Comparison of ENCODE assay signal across 1 cellular context in the genomic region with DNA sequence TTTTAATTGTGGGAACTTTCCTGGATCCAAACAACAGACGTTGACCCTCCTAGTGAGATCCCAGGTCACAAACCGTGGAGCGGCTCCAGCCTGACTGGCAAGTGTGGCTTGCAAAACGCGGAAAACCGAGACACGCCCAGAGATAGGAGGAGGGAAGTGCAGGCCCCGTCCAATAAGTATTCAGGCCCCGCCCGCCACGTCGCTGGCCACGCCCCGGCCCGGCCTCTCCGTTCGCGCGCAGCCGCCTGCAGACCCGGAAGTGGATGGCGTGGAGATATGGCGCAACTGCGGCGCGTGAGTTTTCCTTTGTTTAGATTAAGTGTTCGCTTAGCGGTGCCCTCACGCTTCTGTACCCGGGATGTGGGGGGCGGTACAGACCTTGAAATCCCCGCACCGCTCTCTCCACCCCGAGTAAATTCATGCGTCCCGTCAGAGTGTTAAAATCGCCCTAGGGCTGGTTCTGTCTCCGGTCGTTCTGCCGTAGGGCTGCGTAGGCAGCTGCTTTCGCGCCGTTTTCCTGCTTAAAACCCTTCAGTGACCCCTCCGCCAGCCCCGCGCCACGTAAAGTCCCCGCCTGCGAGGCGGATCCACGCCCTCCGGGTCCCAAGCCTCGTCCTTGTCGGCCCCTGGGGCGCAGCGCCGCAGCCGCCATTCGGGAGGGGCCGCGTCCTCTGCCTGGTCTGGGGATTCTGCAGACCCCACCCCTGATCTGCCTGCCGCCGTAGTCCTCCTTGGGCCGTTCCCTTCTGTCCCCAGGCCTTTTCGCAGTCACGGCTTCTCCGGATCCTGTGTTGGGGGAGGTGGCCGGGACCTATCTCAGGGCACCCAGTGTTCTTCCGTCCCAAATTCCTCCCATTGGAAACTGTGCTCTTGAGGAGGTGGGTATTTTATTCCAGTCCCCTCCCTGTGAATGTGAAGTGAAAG.
TF ChIP-seq lines count a peak whose summit lies in the region.

A gene (plus strand): TSS at position 250 of the 924 bp plus-strand sequence. CDS start 27 bp downstream, at position 277.

TF ChIP-seq in K562, 482 proteins besides CTCF, POLR2A, EP300 and RAD21 (continued from another document and continues in another):
- TF ChIP-seq, protein P1, sequence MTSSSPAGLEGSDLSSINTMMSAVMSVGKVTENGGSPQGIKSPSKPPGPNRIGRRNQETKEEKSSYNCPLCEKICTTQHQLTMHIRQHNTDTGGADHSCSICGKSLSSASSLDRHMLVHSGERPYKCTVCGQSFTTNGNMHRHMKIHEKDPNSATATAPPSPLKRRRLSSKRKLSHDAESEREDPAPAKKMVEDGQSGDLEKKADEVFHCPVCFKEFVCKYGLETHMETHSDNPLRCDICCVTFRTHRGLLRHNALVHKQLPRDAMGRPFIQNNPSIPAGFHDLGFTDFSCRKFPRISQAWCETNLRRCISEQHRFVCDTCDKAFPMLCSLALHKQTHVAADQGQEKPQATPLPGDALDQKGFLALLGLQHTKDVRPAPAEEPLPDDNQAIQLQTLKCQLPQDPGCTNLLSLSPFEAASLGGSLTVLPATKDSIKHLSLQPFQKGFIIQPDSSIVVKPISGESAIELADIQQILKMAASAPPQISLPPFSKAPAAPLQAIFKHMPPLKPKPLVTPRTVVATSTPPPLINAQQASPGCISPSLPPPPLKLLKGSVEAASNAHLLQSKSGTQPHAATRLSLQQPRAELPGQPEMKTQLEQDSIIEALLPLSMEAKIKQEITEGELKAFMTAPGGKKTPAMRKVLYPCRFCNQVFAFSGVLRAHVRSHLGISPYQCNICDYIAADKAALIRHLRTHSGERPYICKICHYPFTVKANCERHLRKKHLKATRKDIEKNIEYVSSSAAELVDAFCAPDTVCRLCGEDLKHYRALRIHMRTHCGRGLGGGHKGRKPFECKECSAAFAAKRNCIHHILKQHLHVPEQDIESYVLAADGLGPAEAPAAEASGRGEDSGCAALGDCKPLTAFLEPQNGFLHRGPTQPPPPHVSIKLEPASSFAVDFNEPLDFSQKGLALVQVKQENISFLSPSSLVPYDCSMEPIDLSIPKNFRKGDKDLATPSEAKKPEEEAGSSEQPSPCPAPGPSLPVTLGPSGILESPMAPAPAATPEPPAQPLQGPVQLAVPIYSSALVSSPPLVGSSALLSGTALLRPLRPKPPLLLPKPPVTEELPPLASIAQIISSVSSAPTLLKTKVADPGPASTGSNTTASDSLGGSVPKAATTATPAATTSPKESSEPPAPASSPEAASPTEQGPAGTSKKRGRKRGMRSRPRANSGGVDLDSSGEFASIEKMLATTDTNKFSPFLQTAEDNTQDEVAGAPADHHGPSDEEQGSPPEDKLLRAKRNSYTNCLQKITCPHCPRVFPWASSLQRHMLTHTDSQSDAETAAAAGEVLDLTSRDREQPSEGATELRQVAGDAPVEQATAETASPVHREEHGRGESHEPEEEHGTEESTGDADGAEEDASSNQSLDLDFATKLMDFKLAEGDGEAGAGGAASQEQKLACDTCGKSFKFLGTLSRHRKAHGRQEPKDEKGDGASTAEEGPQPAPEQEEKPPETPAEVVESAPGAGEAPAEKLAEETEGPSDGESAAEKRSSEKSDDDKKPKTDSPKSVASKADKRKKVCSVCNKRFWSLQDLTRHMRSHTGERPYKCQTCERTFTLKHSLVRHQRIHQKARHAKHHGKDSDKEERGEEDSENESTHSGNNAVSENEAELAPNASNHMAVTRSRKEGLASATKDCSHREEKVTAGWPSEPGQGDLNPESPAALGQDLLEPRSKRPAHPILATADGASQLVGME (CRISPR knock-in tag; IDR thresholded peaks at IDR 0.05), result no peak
- TF ChIP-seq GABPB1 (CRISPR knock-in tag; IDR thresholded peaks at IDR 0.05) (peak; percentile 75; the same call in 1 of the 2 replicates), NFATC3 (IDR thresholded peaks at IDR 0.05) (no peak), CREBBP (IDR thresholded peaks at IDR 0.05; ENCODE audit: low read depth, low read length) (no peak), MYNN (IDR thresholded peaks at IDR 0.05) (no peak), MYNN (CRISPR knock-in tag; IDR thresholded peaks at IDR 0.05) (no peak), ZNF232 (CRISPR knock-in tag; IDR thresholded peaks at IDR 0.05) (no peak), HCFC1 (IDR thresholded peaks at IDR 0.05; ENCODE audit: low read depth, low read length) (peak; percentile 42), SREBF1 (IDR thresholded peaks at IDR 0.05; ENCODE audit: borderline replicate concordance, low read depth, low read length) (no peak), POLR2G (IDR thresholded peaks at IDR 0.05; ENCODE audit: low read depth, low read length) (peak; percentile 90), NFE2L1 (tag; IDR thresholded peaks at IDR 0.05; ENCODE audit: borderline replicate concordance, low read depth) (no peak), PCBP2 (IDR thresholded peaks at IDR 0.05; ENCODE audit: low read depth, low read length, poor library complexity, severe bottlenecking) (no peak), HMGN3 (IDR thresholded peaks at IDR 0.05; ENCODE audit: borderline replicate concordance, extremely low read depth, insufficient read length, low read depth, low read length) (no peak), ZNF3 (CRISPR knock-in tag; IDR thresholded peaks at IDR 0.05) (no peak)
- TF ChIP-seq, protein P2, sequence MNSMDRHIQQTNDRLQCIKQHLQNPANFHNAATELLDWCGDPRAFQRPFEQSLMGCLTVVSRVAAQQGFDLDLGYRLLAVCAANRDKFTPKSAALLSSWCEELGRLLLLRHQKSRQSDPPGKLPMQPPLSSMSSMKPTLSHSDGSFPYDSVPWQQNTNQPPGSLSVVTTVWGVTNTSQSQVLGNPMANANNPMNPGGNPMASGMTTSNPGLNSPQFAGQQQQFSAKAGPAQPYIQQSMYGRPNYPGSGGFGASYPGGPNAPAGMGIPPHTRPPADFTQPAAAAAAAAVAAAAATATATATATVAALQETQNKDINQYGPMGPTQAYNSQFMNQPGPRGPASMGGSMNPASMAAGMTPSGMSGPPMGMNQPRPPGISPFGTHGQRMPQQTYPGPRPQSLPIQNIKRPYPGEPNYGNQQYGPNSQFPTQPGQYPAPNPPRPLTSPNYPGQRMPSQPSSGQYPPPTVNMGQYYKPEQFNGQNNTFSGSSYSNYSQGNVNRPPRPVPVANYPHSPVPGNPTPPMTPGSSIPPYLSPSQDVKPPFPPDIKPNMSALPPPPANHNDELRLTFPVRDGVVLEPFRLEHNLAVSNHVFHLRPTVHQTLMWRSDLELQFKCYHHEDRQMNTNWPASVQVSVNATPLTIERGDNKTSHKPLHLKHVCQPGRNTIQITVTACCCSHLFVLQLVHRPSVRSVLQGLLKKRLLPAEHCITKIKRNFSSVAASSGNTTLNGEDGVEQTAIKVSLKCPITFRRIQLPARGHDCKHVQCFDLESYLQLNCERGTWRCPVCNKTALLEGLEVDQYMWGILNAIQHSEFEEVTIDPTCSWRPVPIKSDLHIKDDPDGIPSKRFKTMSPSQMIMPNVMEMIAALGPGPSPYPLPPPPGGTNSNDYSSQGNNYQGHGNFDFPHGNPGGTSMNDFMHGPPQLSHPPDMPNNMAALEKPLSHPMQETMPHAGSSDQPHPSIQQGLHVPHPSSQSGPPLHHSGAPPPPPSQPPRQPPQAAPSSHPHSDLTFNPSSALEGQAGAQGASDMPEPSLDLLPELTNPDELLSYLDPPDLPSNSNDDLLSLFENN (IDR thresholded peaks at IDR 0.05; ENCODE audit: low read depth in 2 of 2, low read length in 2 of 2), result no peak
- TF ChIP-seq, protein P3, sequence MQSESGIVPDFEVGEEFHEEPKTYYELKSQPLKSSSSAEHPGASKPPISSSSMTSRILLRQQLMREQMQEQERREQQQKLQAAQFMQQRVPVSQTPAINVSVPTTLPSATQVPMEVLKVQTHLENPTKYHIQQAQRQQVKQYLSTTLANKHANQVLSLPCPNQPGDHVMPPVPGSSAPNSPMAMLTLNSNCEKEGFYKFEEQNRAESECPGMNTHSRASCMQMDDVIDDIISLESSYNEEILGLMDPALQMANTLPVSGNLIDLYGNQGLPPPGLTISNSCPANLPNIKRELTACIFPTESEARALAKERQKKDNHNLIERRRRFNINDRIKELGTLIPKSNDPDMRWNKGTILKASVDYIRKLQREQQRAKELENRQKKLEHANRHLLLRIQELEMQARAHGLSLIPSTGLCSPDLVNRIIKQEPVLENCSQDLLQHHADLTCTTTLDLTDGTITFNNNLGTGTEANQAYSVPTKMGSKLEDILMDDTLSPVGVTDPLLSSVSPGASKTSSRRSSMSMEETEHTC (IDR thresholded peaks at IDR 0.05), result no peak
- TF ChIP-seq, protein P4, sequence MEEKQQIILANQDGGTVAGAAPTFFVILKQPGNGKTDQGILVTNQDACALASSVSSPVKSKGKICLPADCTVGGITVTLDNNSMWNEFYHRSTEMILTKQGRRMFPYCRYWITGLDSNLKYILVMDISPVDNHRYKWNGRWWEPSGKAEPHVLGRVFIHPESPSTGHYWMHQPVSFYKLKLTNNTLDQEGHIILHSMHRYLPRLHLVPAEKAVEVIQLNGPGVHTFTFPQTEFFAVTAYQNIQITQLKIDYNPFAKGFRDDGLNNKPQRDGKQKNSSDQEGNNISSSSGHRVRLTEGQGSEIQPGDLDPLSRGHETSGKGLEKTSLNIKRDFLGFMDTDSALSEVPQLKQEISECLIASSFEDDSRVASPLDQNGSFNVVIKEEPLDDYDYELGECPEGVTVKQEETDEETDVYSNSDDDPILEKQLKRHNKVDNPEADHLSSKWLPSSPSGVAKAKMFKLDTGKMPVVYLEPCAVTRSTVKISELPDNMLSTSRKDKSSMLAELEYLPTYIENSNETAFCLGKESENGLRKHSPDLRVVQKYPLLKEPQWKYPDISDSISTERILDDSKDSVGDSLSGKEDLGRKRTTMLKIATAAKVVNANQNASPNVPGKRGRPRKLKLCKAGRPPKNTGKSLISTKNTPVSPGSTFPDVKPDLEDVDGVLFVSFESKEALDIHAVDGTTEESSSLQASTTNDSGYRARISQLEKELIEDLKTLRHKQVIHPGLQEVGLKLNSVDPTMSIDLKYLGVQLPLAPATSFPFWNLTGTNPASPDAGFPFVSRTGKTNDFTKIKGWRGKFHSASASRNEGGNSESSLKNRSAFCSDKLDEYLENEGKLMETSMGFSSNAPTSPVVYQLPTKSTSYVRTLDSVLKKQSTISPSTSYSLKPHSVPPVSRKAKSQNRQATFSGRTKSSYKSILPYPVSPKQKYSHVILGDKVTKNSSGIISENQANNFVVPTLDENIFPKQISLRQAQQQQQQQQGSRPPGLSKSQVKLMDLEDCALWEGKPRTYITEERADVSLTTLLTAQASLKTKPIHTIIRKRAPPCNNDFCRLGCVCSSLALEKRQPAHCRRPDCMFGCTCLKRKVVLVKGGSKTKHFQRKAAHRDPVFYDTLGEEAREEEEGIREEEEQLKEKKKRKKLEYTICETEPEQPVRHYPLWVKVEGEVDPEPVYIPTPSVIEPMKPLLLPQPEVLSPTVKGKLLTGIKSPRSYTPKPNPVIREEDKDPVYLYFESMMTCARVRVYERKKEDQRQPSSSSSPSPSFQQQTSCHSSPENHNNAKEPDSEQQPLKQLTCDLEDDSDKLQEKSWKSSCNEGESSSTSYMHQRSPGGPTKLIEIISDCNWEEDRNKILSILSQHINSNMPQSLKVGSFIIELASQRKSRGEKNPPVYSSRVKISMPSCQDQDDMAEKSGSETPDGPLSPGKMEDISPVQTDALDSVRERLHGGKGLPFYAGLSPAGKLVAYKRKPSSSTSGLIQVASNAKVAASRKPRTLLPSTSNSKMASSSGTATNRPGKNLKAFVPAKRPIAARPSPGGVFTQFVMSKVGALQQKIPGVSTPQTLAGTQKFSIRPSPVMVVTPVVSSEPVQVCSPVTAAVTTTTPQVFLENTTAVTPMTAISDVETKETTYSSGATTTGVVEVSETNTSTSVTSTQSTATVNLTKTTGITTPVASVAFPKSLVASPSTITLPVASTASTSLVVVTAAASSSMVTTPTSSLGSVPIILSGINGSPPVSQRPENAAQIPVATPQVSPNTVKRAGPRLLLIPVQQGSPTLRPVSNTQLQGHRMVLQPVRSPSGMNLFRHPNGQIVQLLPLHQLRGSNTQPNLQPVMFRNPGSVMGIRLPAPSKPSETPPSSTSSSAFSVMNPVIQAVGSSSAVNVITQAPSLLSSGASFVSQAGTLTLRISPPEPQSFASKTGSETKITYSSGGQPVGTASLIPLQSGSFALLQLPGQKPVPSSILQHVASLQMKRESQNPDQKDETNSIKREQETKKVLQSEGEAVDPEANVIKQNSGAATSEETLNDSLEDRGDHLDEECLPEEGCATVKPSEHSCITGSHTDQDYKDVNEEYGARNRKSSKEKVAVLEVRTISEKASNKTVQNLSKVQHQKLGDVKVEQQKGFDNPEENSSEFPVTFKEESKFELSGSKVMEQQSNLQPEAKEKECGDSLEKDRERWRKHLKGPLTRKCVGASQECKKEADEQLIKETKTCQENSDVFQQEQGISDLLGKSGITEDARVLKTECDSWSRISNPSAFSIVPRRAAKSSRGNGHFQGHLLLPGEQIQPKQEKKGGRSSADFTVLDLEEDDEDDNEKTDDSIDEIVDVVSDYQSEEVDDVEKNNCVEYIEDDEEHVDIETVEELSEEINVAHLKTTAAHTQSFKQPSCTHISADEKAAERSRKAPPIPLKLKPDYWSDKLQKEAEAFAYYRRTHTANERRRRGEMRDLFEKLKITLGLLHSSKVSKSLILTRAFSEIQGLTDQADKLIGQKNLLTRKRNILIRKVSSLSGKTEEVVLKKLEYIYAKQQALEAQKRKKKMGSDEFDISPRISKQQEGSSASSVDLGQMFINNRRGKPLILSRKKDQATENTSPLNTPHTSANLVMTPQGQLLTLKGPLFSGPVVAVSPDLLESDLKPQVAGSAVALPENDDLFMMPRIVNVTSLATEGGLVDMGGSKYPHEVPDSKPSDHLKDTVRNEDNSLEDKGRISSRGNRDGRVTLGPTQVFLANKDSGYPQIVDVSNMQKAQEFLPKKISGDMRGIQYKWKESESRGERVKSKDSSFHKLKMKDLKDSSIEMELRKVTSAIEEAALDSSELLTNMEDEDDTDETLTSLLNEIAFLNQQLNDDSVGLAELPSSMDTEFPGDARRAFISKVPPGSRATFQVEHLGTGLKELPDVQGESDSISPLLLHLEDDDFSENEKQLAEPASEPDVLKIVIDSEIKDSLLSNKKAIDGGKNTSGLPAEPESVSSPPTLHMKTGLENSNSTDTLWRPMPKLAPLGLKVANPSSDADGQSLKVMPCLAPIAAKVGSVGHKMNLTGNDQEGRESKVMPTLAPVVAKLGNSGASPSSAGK (IDR thresholded peaks at IDR 0.05), result peak; percentile 36; the same call in 1 of the 2 replicates
- TF ChIP-seq, protein P5, sequence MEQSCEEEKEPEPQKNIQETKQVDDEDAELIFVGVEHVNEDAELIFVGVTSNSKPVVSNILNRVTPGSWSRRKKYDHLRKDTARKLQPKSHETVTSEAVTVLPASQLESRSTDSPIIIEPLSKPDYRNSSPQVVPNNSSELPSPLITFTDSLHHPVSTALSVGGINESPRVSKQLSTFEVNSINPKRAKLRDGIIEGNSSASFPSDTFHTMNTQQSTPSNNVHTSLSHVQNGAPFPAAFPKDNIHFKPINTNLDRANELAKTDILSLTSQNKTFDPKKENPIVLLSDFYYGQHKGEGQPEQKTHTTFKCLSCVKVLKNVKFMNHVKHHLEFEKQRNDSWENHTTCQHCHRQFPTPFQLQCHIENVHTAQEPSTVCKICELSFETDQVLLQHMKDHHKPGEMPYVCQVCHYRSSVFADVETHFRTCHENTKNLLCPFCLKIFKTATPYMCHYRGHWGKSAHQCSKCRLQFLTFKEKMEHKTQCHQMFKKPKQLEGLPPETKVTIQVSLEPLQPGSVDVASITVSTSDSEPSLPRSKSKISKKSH (CRISPR knock-in tag; IDR thresholded peaks at IDR 0.05), result no peak
